Comparison of ENCODE assay signal across 17 cellular contexts in genomic region chr13:28052945-28053344, GRCh38.
"Had no signal": no experiment of that assay in that cellular context is flagged by ENCODE, and none has a peak within 500 bp of the region (broad histone marks: within the 10 kb centered on the region; RNA-seq: fewer than 3 reads in every experiment).

No MANE protein-coding gene starts in this region.

- DNase-seq: activated CD4-positive, alpha-beta memory T cell treated with anti-CD3 and anti-CD28 coated beads for 36 hours; activated CD4-positive, alpha-beta T cell treated with anti-CD3 and anti-CD28 coated beads for 36 hours; activated naive CD4-positive, alpha-beta T cell; activated naive CD8-positive, alpha-beta T cell treated with anti-CD3 and anti-CD28 coated beads for 36 hours; activated T-cell treated with anti-CD3 and anti-CD28 coated beads for 4 hours; body of pancreas; dorsolateral prefrontal cortex; endodermal cell; foreskin melanocyte; kidney glomerular epithelial cell; left ventricle myocardium superior; mucosa of descending colon; naive B cell; retina; spleen; stimulated activated CD4-positive, alpha-beta T cell treated with anti-CD3 and anti-CD28 coated beads, Interleukin-4, amount 100 ng/mL, for 4 hours; stimulated activated naive CD4-positive, alpha-beta T cell had no signal
